ENCODE assay signal across 8 cellular contexts in genomic region chr19:46786236-46787039, GRCh38. TPM values are rescaled to one million over a fixed set of nuclear protein-coding genes. Genes with fewer than 3 reads are reported as not detected.
A peak's percentile ranks its signal among the peaks of the same experiment; 100 is the strongest.
DNase-seq lines count a peak whose midpoint lies in the region; ATAC-seq, FAIRE-seq and TF ChIP-seq lines count a peak whose summit lies in the region.

No MANE protein-coding gene starts in this region.

- TF ChIP-seq CTCF in fibroblast of mammary gland (conservative IDR thresholded peaks at IDR 0.05; ENCODE audit: control insufficient read depth, insufficient read depth, low read depth, low read length) (no peak), nephron (IDR thresholded peaks at IDR 0.05; ENCODE audit: unreplicated experiment in 3 of 3) (no peak)

- DNase-seq in ELF-1 (ENCODE audit: low read depth, low spot score) (peak; percentile 83), RCC 7860 (ENCODE audit: low spot score) (peak; percentile 78), fibroblast of mammary gland (ENCODE audit: low read depth) (peak; percentile 83)
- DNase-seq in activated T-cell treated with anti-CD3 and anti-CD28 coated beads, Interleukin-2, amount 50 U/mL, for 4 hours = peak; percentile 83
- peak; percentile 84 to 93 for DNase-seq in stimulated activated naive CD8-positive, alpha-beta T cell treated with anti-CD3 and anti-CD28 coated beads, Interleukin-15, amount 100 ng/mL, for 72 hours

- peak overlapping the region; percentile 98 for H3K4me3 Mint-ChIP-seq in activated T-cell treated with anti-CD3 and anti-CD28 coated beads, Interleukin-2, amount 50 U/mL, for 4 hours
- H3K4me3 Mint-ChIP-seq in nephron = peak overlapping the region; percentile 93 to 97 (median 94)
- H3K4me3 Mint-ChIP-seq in stimulated activated naive CD8-positive, alpha-beta T cell treated with anti-CD3 and anti-CD28 coated beads, Interleukin-15, amount 100 ng/mL, for 72 hours = peak overlapping the region; percentile 93 to 98

- peak overlapping the region; percentile 92 for H3K4me3 ChIP-seq in fibroblast of mammary gland (ENCODE audit: control insufficient read depth, low read depth, low read length)

- ATAC-seq in HG03280 (IDR thresholded peaks at IDR 0.05; ENCODE audit: unreplicated experiment) (peak; percentile 23), GM21786 (IDR thresholded peaks at IDR 0.05; ENCODE audit: unreplicated experiment) (no peak)
- peak; percentile 67 to 68 for ATAC-seq in activated T-cell treated with anti-CD3 and anti-CD28 coated beads, Interleukin-2, amount 50 U/mL, for 4 hours
- ATAC-seq in stimulated activated naive CD8-positive, alpha-beta T cell treated with anti-CD3 and anti-CD28 coated beads, Interleukin-15, amount 100 ng/mL, for 72 hours = peak; percentile 74

- peaks cover 50% of the 10 kb centered on the region for H3K36me3 Mint-ChIP-seq in activated T-cell treated with anti-CD3 and anti-CD28 coated beads, Interleukin-2, amount 50 U/mL, for 4 hours (ENCODE audit: insufficient read depth)
- peaks cover 13% of the 10 kb centered on the region for H3K36me3 Mint-ChIP-seq in nephron (ENCODE audit: low read depth)

- FAIRE-seq in RCC 7860 (lab: Jason Lieb, UNC) = no peak

- H3K9me3 Mint-ChIP-seq in activated T-cell treated with anti-CD3 and anti-CD28 coated beads, Interleukin-2, amount 50 U/mL, for 4 hours = no peaks in the 10 kb centered on the region
- no peaks in the 10 kb centered on the region for H3K9me3 Mint-ChIP-seq in nephron
- no peaks in the 10 kb centered on the region for H3K9me3 Mint-ChIP-seq in stimulated activated naive CD8-positive, alpha-beta T cell treated with anti-CD3 and anti-CD28 coated beads, Interleukin-15, amount 100 ng/mL, for 72 hours

- peak overlapping the region; percentile 95 to 96 (median 95) for H3K27ac Mint-ChIP-seq in nephron
- peak overlapping the region; percentile 99 for H3K27ac Mint-ChIP-seq in stimulated activated naive CD8-positive, alpha-beta T cell treated with anti-CD3 and anti-CD28 coated beads, Interleukin-15, amount 100 ng/mL, for 72 hours

- no peaks in the 10 kb centered on the region for H3K27me3 Mint-ChIP-seq in activated T-cell treated with anti-CD3 and anti-CD28 coated beads, Interleukin-2, amount 50 U/mL, for 4 hours (ENCODE audit: low read depth)
- peaks cover 6% of the 10 kb centered on the region for H3K27me3 Mint-ChIP-seq in nephron (ENCODE audit: low read depth)
- H3K27me3 Mint-ChIP-seq in stimulated activated naive CD8-positive, alpha-beta T cell treated with anti-CD3 and anti-CD28 coated beads, Interleukin-15, amount 100 ng/mL, for 72 hours = no peaks in the 10 kb centered on the region

- H3K4me1 Mint-ChIP-seq in activated T-cell treated with anti-CD3 and anti-CD28 coated beads, Interleukin-2, amount 50 U/mL, for 4 hours (ENCODE audit: low read depth) = peaks cover 46% of the 10 kb centered on the region
- peaks cover 45% of the 10 kb centered on the region for H3K4me1 Mint-ChIP-seq in nephron
- peaks cover 64% of the 10 kb centered on the region for H3K4me1 Mint-ChIP-seq in stimulated activated naive CD8-positive, alpha-beta T cell treated with anti-CD3 and anti-CD28 coated beads, Interleukin-15, amount 100 ng/mL, for 72 hours

RNA-seq across cellular contexts. Expression of gene SLC1A5, which starts 2.0 kb away (rescaled TPM):
- total RNA-seq in activated T-cell treated with anti-CD3 and anti-CD28 coated beads, Interleukin-2, amount 50 U/mL, for 4 hours = 100 to 1,000 TPM; 349 to 439 (median 369) TPM

RNA-seq across cellular contexts. Expression of gene STRN4, which starts 40.2 kb away (rescaled TPM):
- total RNA-seq in activated T-cell treated with anti-CD3 and anti-CD28 coated beads, Interleukin-2, amount 50 U/mL, for 4 hours = 10 to 100 TPM; 91.3 to 98.0 (median 96.7) TPM

RNA-seq across cellular contexts. Expression of gene FKRP, which starts 40.6 kb away (rescaled TPM):
- 10 to 100 TPM; 26.0 to 31.2 (median 28.9) TPM for total RNA-seq in activated T-cell treated with anti-CD3 and anti-CD28 coated beads, Interleukin-2, amount 50 U/mL, for 4 hours
